In genomic region chr5:109258755-109259154, GRCh38 we compare ENCODE assay signal across 32 cellular contexts.
"Had no signal": no experiment of that assay in that cellular context is flagged by ENCODE, and none has a peak within 500 bp of the region (broad histone marks: within the 10 kb centered on the region; RNA-seq: fewer than 3 reads in every experiment).

No MANE protein-coding gene starts in this region.

- H3K9me3 Mint-ChIP-seq: activated B cell treated with CpG ODN at 0.5 μM for 24 hours; activated CD8-positive, alpha-beta T cell treated with anti-CD3 and anti-CD28 coated beads for 36 hours; activated naive CD4-positive, alpha-beta T cell treated with anti-CD3 and anti-CD28 coated beads for 36 hours; activated naive CD8-positive, alpha-beta T cell treated with anti-CD3 and anti-CD28 coated beads, Interleukin-2, amount 50 U/mL, for 24 hours; T-helper 2 cell treated with Interferon-gamma antibody and Interleukin-4, amounts not matched to agents 5 μg/mL and 100 μg/mL, for 36 hours had no signal

- FAIRE-seq: colon, endometrium, endothelial cell of umbilical vein had no signal

- H3K4me3 ChIP-seq: adrenal gland, body of pancreas, gastroesophageal sphincter had no signal

- H3K36me3 ChIP-seq: adrenal gland, gastroesophageal sphincter, WERI-Rb-1 had no signal

- H3K27ac ChIP-seq: adrenal gland, body of pancreas, epithelial cell of prostate, gastroesophageal sphincter, WERI-Rb-1 had no signal

- H3K27me3 Mint-ChIP-seq: activated B cell treated with CpG ODN at 0.5 μM for 24 hours; activated CD8-positive, alpha-beta T cell treated with anti-CD3 and anti-CD28 coated beads for 36 hours; activated naive CD4-positive, alpha-beta T cell treated with anti-CD3 and anti-CD28 coated beads, Interleukin-2, amount 50 U/mL, for 24 hours; activated naive CD8-positive, alpha-beta T cell treated with anti-CD3 and anti-CD28 coated beads for 36 hours; activated naive CD8-positive, alpha-beta T cell treated with anti-CD3 and anti-CD28 coated beads, Interleukin-2, amount 50 U/mL, for 24 hours; T-helper 17 cell had no signal

- H3K4me1 ChIP-seq: adrenal gland, body of pancreas, gastroesophageal sphincter had no signal

- ATAC-seq: activated CD4-positive, CD25-positive, alpha-beta regulatory T cell treated with anti-CD3 and anti-CD28 coated beads, Interleukin-2, amount 50 U/mL, for 24 hours; activated CD8-positive, alpha-beta T cell treated with anti-CD3 and anti-CD28 coated beads for 36 hours; activated naive CD8-positive, alpha-beta T cell treated with anti-CD3 and anti-CD28 coated beads, Interleukin-2, amount 50 U/mL, for 24 hours; activated T-cell treated with anti-CD3 and anti-CD28 coated beads, Interleukin-2, amount 50 U/mL, for 4 hours; body of pancreas; gastroesophageal sphincter; T-helper 17 cell had no signal

- DNase-seq: activated B cell treated with CpG ODN at 0.5 μM for 24 hours; activated CD4-positive, alpha-beta T cell treated with anti-CD3 and anti-CD28 coated beads for 48 hours; activated CD4-positive, alpha-beta T cell treated with anti-CD3 and anti-CD28 coated beads, Interleukin-2, amount 50 U/mL, for 1 hour; activated CD4-positive, alpha-beta T cell treated with anti-CD3 and anti-CD28 coated beads, Interleukin-2, amount 50 U/mL, for 48 hours; activated CD8-positive, alpha-beta memory T cell treated with anti-CD3 and anti-CD28 coated beads for 24 hours; activated CD8-positive, alpha-beta T cell treated with anti-CD3 and anti-CD28 coated beads for 36 hours; activated effector memory CD4-positive, alpha-beta T cell treated with anti-CD3 and anti-CD28 coated beads, Interleukin-2, amount 50 U/mL, for 16 hours; activated naive CD4-positive, alpha-beta T cell treated with anti-CD3 and anti-CD28 coated beads for 36 hours; activated naive CD8-positive, alpha-beta T cell treated with anti-CD3 and anti-CD28 coated beads for 36 hours; activated naive CD8-positive, alpha-beta T cell treated with anti-CD3 and anti-CD28 coated beads, Interleukin-2, amount 50 U/mL, for 24 hours; activated T-cell treated with anti-CD3 and anti-CD28 coated beads, Interleukin-2, amount 50 U/mL, for 4 hours; adrenal gland; amygdala; aorta; body of pancreas; caudate nucleus; effector CD8-positive, alpha-beta T cell; foreskin melanocyte; head of caudate nucleus; T-helper 1 cell; T-helper 17 cell; T1000; WERI-Rb-1 had no signal

- H3K27ac Mint-ChIP-seq: activated B cell treated with CpG ODN at 0.5 μM for 24 hours; activated CD8-positive, alpha-beta T cell treated with anti-CD3 and anti-CD28 coated beads for 36 hours; activated naive CD4-positive, alpha-beta T cell treated with anti-CD3 and anti-CD28 coated beads for 36 hours; activated naive CD4-positive, alpha-beta T cell treated with anti-CD3 and anti-CD28 coated beads, Interleukin-2, amount 50 U/mL, for 24 hours; activated naive CD8-positive, alpha-beta T cell treated with anti-CD3 and anti-CD28 coated beads for 36 hours; activated naive CD8-positive, alpha-beta T cell treated with anti-CD3 and anti-CD28 coated beads, Interleukin-2, amount 50 U/mL, for 24 hours; activated T-helper 2 cell treated with anti-CD3 and anti-CD28 coated beads, Interferon-gamma antibody, Interleukin-2, Interleukin-4, amounts not matched to agents 10 μg/mL and 5 μg/mL and 100 μg/mL, durations not matched to agents 14 hours and 24 hours and 36 hours; T-helper 17 cell; T-helper 2 cell treated with Interferon-gamma antibody and Interleukin-4, amounts not matched to agents 5 μg/mL and 100 μg/mL, for 36 hours had no signal

- H3K27me3 ChIP-seq: adrenal gland, body of pancreas, gastroesophageal sphincter had no signal

- H3K4me3 Mint-ChIP-seq: activated B cell treated with CpG ODN at 0.5 μM for 24 hours; activated CD8-positive, alpha-beta T cell treated with anti-CD3 and anti-CD28 coated beads for 36 hours; activated naive CD4-positive, alpha-beta T cell treated with anti-CD3 and anti-CD28 coated beads for 36 hours; activated naive CD4-positive, alpha-beta T cell treated with anti-CD3 and anti-CD28 coated beads, Interleukin-2, amount 50 U/mL, for 24 hours; activated naive CD8-positive, alpha-beta T cell treated with anti-CD3 and anti-CD28 coated beads for 36 hours; activated naive CD8-positive, alpha-beta T cell treated with anti-CD3 and anti-CD28 coated beads, Interleukin-2, amount 50 U/mL, for 24 hours; activated T-cell treated with anti-CD3 and anti-CD28 coated beads, Interleukin-2, amount 50 U/mL, for 4 hours; T-helper 17 cell; T-helper 2 cell treated with Interferon-gamma antibody and Interleukin-4, amounts not matched to agents 5 μg/mL and 100 μg/mL, for 36 hours had no signal

- H3K4me1 Mint-ChIP-seq: activated B cell treated with CpG ODN at 0.5 μM for 24 hours; activated naive CD4-positive, alpha-beta T cell treated with anti-CD3 and anti-CD28 coated beads, Interleukin-2, amount 50 U/mL, for 24 hours; activated naive CD8-positive, alpha-beta T cell treated with anti-CD3 and anti-CD28 coated beads for 36 hours; activated naive CD8-positive, alpha-beta T cell treated with anti-CD3 and anti-CD28 coated beads, Interleukin-2, amount 50 U/mL, for 24 hours had no signal

- H3K9me3 ChIP-seq: adrenal gland, body of pancreas, gastroesophageal sphincter had no signal
